10 cellular contexts compared by ENCODE assay signal in the genomic region with DNA sequence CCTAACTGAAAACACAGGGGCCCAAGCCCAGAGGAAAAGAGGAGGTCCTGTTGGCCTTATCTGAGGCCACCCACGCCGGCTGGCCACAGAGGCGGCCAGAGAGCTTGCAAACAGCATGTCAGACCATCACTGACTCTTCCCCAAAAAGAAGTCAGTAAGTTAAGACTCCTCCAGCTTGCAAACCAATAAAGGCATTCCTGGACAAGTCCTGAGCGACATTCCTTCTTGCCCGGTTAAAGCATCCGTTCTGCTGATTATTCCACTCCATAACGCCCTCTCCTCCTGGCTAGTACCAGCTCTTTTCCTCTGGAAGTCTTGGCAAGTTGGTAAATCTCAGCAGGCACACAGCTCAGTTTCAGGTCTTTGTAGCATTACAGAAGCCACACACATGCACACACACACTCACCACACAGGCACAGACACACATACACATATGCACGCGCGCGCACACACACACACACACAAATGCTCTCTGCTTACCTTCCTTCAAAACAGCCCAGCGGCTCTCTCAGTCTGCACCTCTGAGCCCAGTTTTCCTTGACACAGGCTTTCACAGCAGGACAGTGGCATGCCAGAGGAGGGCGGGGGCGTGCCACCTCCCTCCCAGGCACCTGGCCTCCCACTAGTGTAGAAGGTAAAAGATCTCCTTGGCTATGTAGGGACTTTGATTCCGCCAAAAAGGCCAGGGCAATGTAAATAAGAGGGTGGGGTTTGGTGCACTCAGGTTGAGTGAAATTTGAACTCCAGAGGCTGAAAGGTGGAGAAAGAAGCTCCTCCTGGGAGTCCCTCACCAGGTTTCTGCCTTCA.
DNase-seq lines count a peak whose midpoint lies in the region; ATAC-seq and TF ChIP-seq lines count a peak whose summit lies in the region.
"Had no signal": no experiment of that assay in that cellular context is flagged by ENCODE, and none has a peak within 500 bp of the region (broad histone marks: within the 10 kb centered on the region; RNA-seq: fewer than 3 reads in every experiment).

No MANE protein-coding gene starts in this region.

- ATAC-seq in thoracic aorta (ENCODE audit: insufficient number of reproducible peaks, low FRiP score, low read depth) (no peak), HG03139 (IDR thresholded peaks at IDR 0.05; ENCODE audit: unreplicated experiment) (no peak)
- ATAC-seq: natural killer cell treated with Interleukin-12 subunit alpha and Interleukin-12 subunit beta and Interleukin-15 and Interleukin-18, amount 100 ng/mL, for 72 hours had no signal

- H3K36me3 ChIP-seq in mammary epithelial cell (ENCODE audit: insufficient read depth, low read length) (no peaks in the 10 kb centered on the region), thoracic aorta (no peaks in the 10 kb centered on the region)

- BruUV-seq in mammary epithelial cell (replicated peaks; lab: Mats Ljungman, UMichigan): no TSS peak

- intact Hi-C loops in mammary epithelial cell (cut with micrococcal nuclease): no loop called here

- H3K79me2 ChIP-seq in mammary epithelial cell (ENCODE audit: insufficient read depth, low read length): no peaks in the 10 kb centered on the region

- H2AFZ ChIP-seq in mammary epithelial cell (ENCODE audit: low read depth, low read length): peak overlapping the region; percentile 57
- H2AFZ ChIP-seq: GM23248 had no signal

- H3K4me2 ChIP-seq in mammary epithelial cell (ENCODE audit: insufficient read depth, low read depth, low read length): peak overlapping the region; percentile 83

- H3K4me1 ChIP-seq in mammary epithelial cell (ENCODE audit: insufficient read depth, low read length) (peaks cover 25% of the 10 kb centered on the region), thoracic aorta (ENCODE audit: control insufficient read depth in 1 of 2, low read depth in 2 of 2) (peaks cover 11 to 23% of the 10 kb centered on the region in 2 donors)

- H3K27me3 ChIP-seq in mammary epithelial cell (ENCODE audit: insufficient read depth, low read length) (no peaks in the 10 kb centered on the region), thoracic aorta (replicated peaks; ENCODE audit: insufficient read depth) (no peaks in the 10 kb centered on the region)

- TF ChIP-seq CTCF in mammary epithelial cell (conservative IDR thresholded peaks at IDR 0.05 in 1 of 2, IDR thresholded peaks at IDR 0.05 in 1 of 2; ENCODE audit: extremely low read depth in 1 of 2, insufficient read depth in 1 of 2, low read depth in 1 of 2, low read length in 2 of 2) (no peak), thoracic aorta (IDR thresholded peaks at IDR 0.05) (no peak)

- no peak overlapping the region for H3K27ac ChIP-seq in mammary epithelial cell (ENCODE audit: insufficient read depth, low read depth, low read length)
- peak overlapping the region; percentile 30 to 65 for H3K27ac ChIP-seq in thoracic aorta
- H3K27ac ChIP-seq: GM23248 had no signal

- in situ Hi-C loops in mammary epithelial cell (cut with MboI; ENCODE audit: low sequenced_read_pairs in 2 of 2): no loop called here

- WGBS in mammary epithelial cell (ENCODE audit: low coverage, missing lambda C conversion rate): 32% methylated on average over 9 of the region's 15 CpGs

- DNase-seq in NCI-H2107 (lab: John Stamatoyannopoulos, UW) (peak; percentile 43), mammary epithelial cell (peak; percentile 46), kidney glomerular epithelial cell (lab: John Stamatoyannopoulos, UW) (peak; percentile 44), thoracic aorta (ENCODE audit: low spot score) (no peak), DMS 273 treated with DMSO at 0.1 percent for 48 hours (lab: John Stamatoyannopoulos, UW) (no peak), mesenteric fat pad (ENCODE audit: low spot score) (no peak)
- no peak for DNase-seq in activated CD4-positive, alpha-beta T cell treated with anti-CD3 and anti-CD28 coated beads for 48 hours

- H4K20me1 ChIP-seq in mammary epithelial cell (ENCODE audit: insufficient read depth, low read length): no peaks in the 10 kb centered on the region

- dilution Hi-C loops in mammary epithelial cell (cut with HindIII; ENCODE audit: low sequenced_read_pairs): no loop called here

- H3K4me3 ChIP-seq in mammary epithelial cell (replicated peaks in 1 of 3; ENCODE audit: insufficient read depth in 1 of 3, low read depth in 2 of 3, low read length in 3 of 3) (no peak overlapping the region), thoracic aorta (peak overlapping the region; percentile 62)
- H3K4me3 ChIP-seq: GM23248 had no signal

- no peak overlapping the region for H3K9ac ChIP-seq in mammary epithelial cell (ENCODE audit: insufficient read depth, low read length)
- H3K9ac ChIP-seq: GM23248 had no signal

- CTCF ChIA-PET in mammary epithelial cell (lab: Charles Lee; ENCODE audit: low non-redundant PET): no interaction called here

- H3K9me3 ChIP-seq in mammary epithelial cell (replicated peaks; ENCODE audit: insufficient read depth, low read length): no peaks in the 10 kb centered on the region
- H3K9me3 ChIP-seq in thoracic aorta: no peaks in the 10 kb centered on the region

Comparison
In these comparisons a context has a peak if more than half of its experiments do, and no peak if none do; other contexts are left out.
1. DNase-seq: peak in NCI-H2107 (single experiment), mammary epithelial cell (single experiment) and kidney glomerular epithelial cell (single experiment); none in thoracic aorta (single experiment), DMS 273 treated with DMSO at 0.1 percent for 48 hours (single experiment), mesenteric fat pad (single experiment) and activated CD4-positive, alpha-beta T cell treated with anti-CD3 and anti-CD28 coated beads for 48 hours (single experiment).